In the genomic region with DNA sequence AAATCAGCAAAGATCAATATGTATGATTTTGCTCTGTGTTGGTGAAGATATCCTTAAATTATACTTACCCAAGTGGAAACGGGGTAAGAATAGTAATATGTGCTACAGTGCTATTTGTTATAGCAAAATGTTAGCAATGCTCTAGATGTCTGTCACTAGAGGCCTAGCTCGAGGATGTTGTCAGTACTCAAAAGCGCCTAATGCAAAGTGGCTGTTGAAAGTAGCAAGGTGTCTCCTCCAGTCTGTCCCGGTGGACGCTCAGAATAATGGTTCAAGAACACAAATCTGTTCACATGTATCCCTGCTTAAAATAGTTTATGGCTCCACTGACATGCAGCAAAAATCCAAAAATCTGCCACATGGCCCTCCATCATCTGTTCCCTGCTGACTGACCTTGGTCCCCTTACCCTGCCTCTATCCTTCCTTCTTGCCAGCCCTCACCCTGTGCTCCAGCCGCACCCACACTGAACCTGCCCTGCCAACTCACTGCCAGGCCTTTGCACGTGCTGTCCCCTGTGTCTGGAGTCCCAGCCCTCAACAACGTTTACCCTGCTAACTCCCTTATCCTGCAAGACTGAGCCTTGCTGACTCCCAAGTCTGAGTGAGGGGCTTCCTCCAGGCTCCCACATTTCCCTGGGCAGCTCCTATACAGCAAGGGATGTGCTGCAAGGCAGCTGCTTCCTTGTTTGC, we compare ENCODE assay signal across 18 cellular contexts. TPM values are rescaled to one million over a fixed set of nuclear protein-coding genes. Genes with fewer than 3 reads are reported as not detected.
DNase-seq lines count a peak whose midpoint lies in the region; ATAC-seq and TF ChIP-seq lines count a peak whose summit lies in the region.
"Had no signal": no experiment of that assay in that cellular context is flagged by ENCODE, and none has a peak within 500 bp of the region (broad histone marks: within the 10 kb centered on the region; RNA-seq: fewer than 3 reads in every experiment).

No MANE protein-coding gene starts in this region.

- no peaks in the 10 kb centered on the region for H3K9me2 ChIP-seq in OCI-LY7 (ENCODE audit: insufficient read depth, low read length)

- H3K9me3 ChIP-seq in lower lobe of right lung (no peaks in the 10 kb centered on the region), sigmoid colon (no peaks in the 10 kb centered on the region), OCI-LY7 (ENCODE audit: low read length) (no peaks in the 10 kb centered on the region)

- CTCF ChIA-PET in OCI-LY7 (lab: Charles Lee; ENCODE audit: unreplicated experiment) = no interaction called here

- TF ChIP-seq EP300 in sigmoid colon (IDR thresholded peaks at IDR 0.05) = no peak

- TF ChIP-seq POLR2A in sigmoid colon (IDR thresholded peaks at IDR 0.05) = no peak

- peaks cover 0 to 3% (median 0%) of the 10 kb centered on the region in 5 experiments for H3K9me3 Mint-ChIP-seq in brain
- no peaks in the 10 kb centered on the region for H3K9me3 Mint-ChIP-seq in natural killer cell treated with Interleukin-12 subunit alpha and Interleukin-12 subunit beta and Interleukin-15 and Interleukin-18, amount 100 ng/mL, for 72 hours

- H3K4me3 ChIP-seq in H7 (ENCODE audit: insufficient read depth, low read depth, low read length) (no peak overlapping the region), lower lobe of right lung (no peak overlapping the region), sigmoid colon (no peak overlapping the region), OCI-LY7 (ENCODE audit: low read depth, low read length, poor library complexity, severe bottlenecking) (no peak overlapping the region)

- H3K79me2 ChIP-seq in OCI-LY7 (ENCODE audit: insufficient read depth, low read depth, low read length) = no peaks in the 10 kb centered on the region

- no peak for ATAC-seq in lower lobe of right lung
- ATAC-seq in natural killer cell treated with Interleukin-12 subunit alpha and Interleukin-12 subunit beta and Interleukin-15 and Interleukin-18, amount 100 ng/mL, for 72 hours = no peak
- ATAC-seq in GM19324 (IDR thresholded peaks at IDR 0.05; ENCODE audit: low FRiP score, unreplicated experiment) = no peak
- ATAC-seq: HepG2, Panc1 had no signal

- POLR2A ChIA-PET in OCI-LY7 (lab: Charles Lee) = interaction anchor here (1.2 kb wide), 1 partner anchor 10 kb away, joined by 4 read pairs; a partner anchor contains a TSS

- H2AFZ ChIP-seq in OCI-LY7 (ENCODE audit: low read length) = no peak overlapping the region

- peaks cover 3% of the 10 kb centered on the region for H3K27me3 Mint-ChIP-seq in brain
- H3K27me3 Mint-ChIP-seq in natural killer cell treated with Interleukin-12 subunit alpha and Interleukin-12 subunit beta and Interleukin-15 and Interleukin-18, amount 100 ng/mL, for 72 hours = peaks cover 0 to 2% of the 10 kb centered on the region in 2 donors

- intact Hi-C loops in lower lobe of right lung (cut with DNase I) = no loop called here
- intact Hi-C loops in sigmoid colon (cut with DNase I) = no loop called here
- intact Hi-C loops in OCI-LY7 (cut with micrococcal nuclease; ENCODE audit: unreplicated experiment) = no loop called here

- TF ChIP-seq CTCF in brain (conservative IDR thresholded peaks at IDR 0.05) (no peak), lower lobe of right lung (IDR thresholded peaks at IDR 0.05) (no peak), sigmoid colon (IDR thresholded peaks at IDR 0.05) (no peak), OCI-LY7 (conservative IDR thresholded peaks at IDR 0.05; ENCODE audit: low read length) (no peak)

- no TSS peak for BruUV-seq in OCI-LY7 (replicated peaks; lab: Mats Ljungman, UMichigan)

- peak; percentile 13 for DNase-seq in H7
- no peak for DNase-seq in lower lobe of right lung
- DNase-seq in sigmoid colon = peak; percentile 35
- no peak for DNase-seq in natural killer cell treated with Interleukin-12 subunit alpha and Interleukin-12 subunit beta and Interleukin-15 and Interleukin-18, amount 100 ng/mL, for 72 hours (ENCODE audit: low spot score)
- DNase-seq in OCI-LY7 (ENCODE audit: low spot score) = no peak
- DNase-seq in activated CD4-positive, alpha-beta T cell treated with anti-CD3 and anti-CD28 coated beads, Interleukin-2, amount 50 U/mL, for 1 hour = no peak
- DNase-seq: COR-L47, DMS153, NCI-H1092, NCI-H2081 treated with DMSO at 0.1 percent for 48 hours, NCI-H510A treated with DMSO at 0.1 percent for 48 hours had no signal

- no peaks in the 10 kb centered on the region for H4K20me1 ChIP-seq in OCI-LY7 (ENCODE audit: insufficient read depth, low read length)

- WGBS in sigmoid colon, 2 donors = 60 to 76% methylated on average over 8 of the region's 8 CpGs

- H3K4me1 ChIP-seq in lower lobe of right lung (peaks cover 38% of the 10 kb centered on the region), sigmoid colon (peaks cover 0 to 37% (median 26%) of the 10 kb centered on the region in 4 donors), OCI-LY7 (ENCODE audit: insufficient read depth, low read length, poor library complexity, severe bottlenecking) (peaks cover 13% of the 10 kb centered on the region)

- H3K4me2 ChIP-seq in OCI-LY7 (ENCODE audit: low read length) = no peak overlapping the region
- H3K4me2 ChIP-seq: KMS-11 had no signal

- H3K36me3 ChIP-seq in H7 (replicated peaks; ENCODE audit: control insufficient read depth, insufficient read depth, low read length) = no peaks in the 10 kb centered on the region
- no peaks in the 10 kb centered on the region for H3K36me3 ChIP-seq in lower lobe of right lung
- no peaks in the 10 kb centered on the region for H3K36me3 ChIP-seq in sigmoid colon
- H3K36me3 ChIP-seq in OCI-LY7 (ENCODE audit: insufficient read depth, low read length) = no peaks in the 10 kb centered on the region

- peak overlapping the region; percentile 25 for H3K27ac ChIP-seq in lower lobe of right lung
- peak overlapping the region; percentile 24 to 46 (median 33) for H3K27ac ChIP-seq in sigmoid colon
- H3K27ac ChIP-seq in OCI-LY7 (ENCODE audit: low read depth, low read length, poor library complexity, severe bottlenecking) = no peak overlapping the region
- H3K27ac ChIP-seq: KMS-11 had no signal

- H3K36me3 Mint-ChIP-seq in brain = peaks cover 5% of the 10 kb centered on the region
- no peaks in the 10 kb centered on the region for H3K36me3 Mint-ChIP-seq in natural killer cell treated with Interleukin-12 subunit alpha and Interleukin-12 subunit beta and Interleukin-15 and Interleukin-18, amount 100 ng/mL, for 72 hours

- H3K27ac Mint-ChIP-seq in brain = peak overlapping the region; percentile 43 to 80 (median 73)
- H3K27ac Mint-ChIP-seq in natural killer cell treated with Interleukin-12 subunit alpha and Interleukin-12 subunit beta and Interleukin-15 and Interleukin-18, amount 100 ng/mL, for 72 hours = no peak overlapping the region

- H3K4me1 Mint-ChIP-seq in brain = peaks cover 27% of the 10 kb centered on the region
- peaks cover 3 to 6% of the 10 kb centered on the region in 2 donors for H3K4me1 Mint-ChIP-seq in natural killer cell treated with Interleukin-12 subunit alpha and Interleukin-12 subunit beta and Interleukin-15 and Interleukin-18, amount 100 ng/mL, for 72 hours (ENCODE audit: low read depth in 2 of 2)

- no peak overlapping the region for H3K4me3 Mint-ChIP-seq in brain
- no peak overlapping the region for H3K4me3 Mint-ChIP-seq in natural killer cell treated with Interleukin-12 subunit alpha and Interleukin-12 subunit beta and Interleukin-15 and Interleukin-18, amount 100 ng/mL, for 72 hours
- H3K4me3 Mint-ChIP-seq: CD14-positive monocyte had no signal

- H3K27me3 ChIP-seq in H7 (ENCODE audit: control insufficient read depth, insufficient read depth, low read length) (no peaks in the 10 kb centered on the region), lower lobe of right lung (ENCODE audit: low read depth) (no peaks in the 10 kb centered on the region), sigmoid colon (no peaks in the 10 kb centered on the region)

RNA-seq across cellular contexts. Expression of a gene that starts 9.6 kb away (rescaled TPM):
- 2.3 and 3.0 TPM in 2 replicates for total RNA-seq in H7 (2014; rRNA removed; shearing (Covaris generic))
- polyA plus RNA-seq in brain (ENCODE audit: insufficient read depth, low read depth, low replicate concordance) (14.3 TPM), sigmoid colon (1 to 10 TPM in 1 of 3 donors, under 1 TPM in 2; 0.60 to 7.2 (median 0.92) TPM)
- total RNA-seq in lower lobe of right lung (1.8 TPM), sigmoid colon (1 to 10 TPM; 3.8 to 8.6 (median 7.8) TPM), OCI-LY7 (2022) (0.17 TPM in 1 of 2 replicates, not detected in the other)
- 1 to 10 TPM in 1 of 2 donors, under 1 TPM in 1; 0.14 to 1.1 TPM for total RNA-seq in natural killer cell treated with Interleukin-12 subunit alpha and Interleukin-12 subunit beta and Interleukin-15 and Interleukin-18, amount 100 ng/mL, for 72 hours
- 0.47 and 0.80 TPM in 2 replicates for total RNA-seq in OCI-LY7 (2014; rRNA removed; shearing (Covaris generic))
- total RNA-seq: HepG2 had no signal
- polyA plus RNA-seq: CD14-positive monocyte had no signal

RNA-seq across cellular contexts. Expression of a gene that starts 14.5 kb away (rescaled TPM):
- 22.2 and 24.8 TPM in 2 replicates for total RNA-seq in H7 (2014; rRNA removed; shearing (Covaris generic))
- 30.0 TPM for polyA plus RNA-seq in brain (ENCODE audit: insufficient read depth, low read depth, low replicate concordance)
- 179 TPM for total RNA-seq in lower lobe of right lung
- total RNA-seq in sigmoid colon = 100 to 1,000 TPM; 189 to 324 (median 195) TPM
- 10 to 100 TPM in 2 of 3 donors, 1 to 10 TPM in 1; 9.9 to 52.2 (median 42.0) TPM for polyA plus RNA-seq in sigmoid colon
- total RNA-seq in natural killer cell treated with Interleukin-12 subunit alpha and Interleukin-12 subunit beta and Interleukin-15 and Interleukin-18, amount 100 ng/mL, for 72 hours = not detected
- not detected in 2 replicates for total RNA-seq in OCI-LY7 (2014; rRNA removed; shearing (Covaris generic))
- 0.31 and 0.65 TPM in 2 replicates for total RNA-seq in OCI-LY7 (2022)
- total RNA-seq: HepG2, M059J had no signal

RNA-seq across cellular contexts. Expression of a gene that starts 23.2 kb away (rescaled TPM):
- 26.1 and 30.4 TPM in 2 replicates for total RNA-seq in H7 (2014; rRNA removed; shearing (Covaris generic))
- polyA plus RNA-seq in brain (ENCODE audit: insufficient read depth, low read depth, low replicate concordance) = 38.3 TPM
- total RNA-seq in lower lobe of right lung = 22.2 TPM
- total RNA-seq in sigmoid colon = 10 to 100 TPM; 22.4 to 45.7 (median 29.5) TPM
- polyA plus RNA-seq in sigmoid colon = 10 to 100 TPM; 18.3 to 35.9 (median 22.8) TPM
- 10 to 100 TPM; 28.7 to 29.8 TPM for total RNA-seq in natural killer cell treated with Interleukin-12 subunit alpha and Interleukin-12 subunit beta and Interleukin-15 and Interleukin-18, amount 100 ng/mL, for 72 hours
- total RNA-seq in OCI-LY7 (2014; rRNA removed; shearing (Covaris generic)) = 8.1 and 8.2 TPM in 2 replicates
- total RNA-seq in OCI-LY7 (2022) = 16.5 and 19.3 TPM in 2 replicates

RNA-seq across cellular contexts. Expression of a gene that starts 38.9 kb away (rescaled TPM):
- 61.5 and 63.5 TPM in 2 replicates for total RNA-seq in H7 (2014; rRNA removed; shearing (Covaris generic))
- 46.8 TPM for polyA plus RNA-seq in brain (ENCODE audit: insufficient read depth, low read depth, low replicate concordance)
- total RNA-seq in lower lobe of right lung = 11.3 TPM
- 10 to 100 TPM; 15.2 to 22.4 (median 16.0) TPM for total RNA-seq in sigmoid colon
- 10 to 100 TPM in 1 of 3 donors, 1 to 10 TPM in 2; 6.6 to 12.1 (median 6.9) TPM for polyA plus RNA-seq in sigmoid colon
- total RNA-seq in natural killer cell treated with Interleukin-12 subunit alpha and Interleukin-12 subunit beta and Interleukin-15 and Interleukin-18, amount 100 ng/mL, for 72 hours = 1 to 10 TPM; 2.2 to 4.9 TPM
- 35.8 and 38.1 TPM in 2 replicates for total RNA-seq in OCI-LY7 (2014; rRNA removed; shearing (Covaris generic))
- total RNA-seq in OCI-LY7 (2022) = 21.1 and 24.1 TPM in 2 replicates
- polyA plus RNA-seq: CD14-positive monocyte had no signal

Comparison
In these comparisons a context has a peak if more than half of its experiments do, and no peak if none do; other contexts are left out.
1. DNase-seq: peak in H7 (single experiment) and sigmoid colon (single experiment); none in lower lobe of right lung (single experiment), natural killer cell treated with Interleukin-12 subunit alpha and Interleukin-12 subunit beta and Interleukin-15 and Interleukin-18, amount 100 ng/mL, for 72 hours (single experiment), OCI-LY7 (single experiment) and activated CD4-positive, alpha-beta T cell treated with anti-CD3 and anti-CD28 coated beads, Interleukin-2, amount 50 U/mL, for 1 hour (single experiment).
2. H3K27ac Mint-ChIP-seq: peak in brain (5 of 5); none in natural killer cell treated with Interleukin-12 subunit alpha and Interleukin-12 subunit beta and Interleukin-15 and Interleukin-18, amount 100 ng/mL, for 72 hours (0 of 2).
3. RNA of a gene that starts 14.5 kb away (total RNA-seq): 189 to 324 TPM in sigmoid colon, 179 TPM in lower lobe of right lung (single experiment) and 22.2 to 24.8 TPM in H7; 0.31 to 0.65 TPM in OCI-LY7 and not detected in natural killer cell treated with Interleukin-12 subunit alpha and Interleukin-12 subunit beta and Interleukin-15 and Interleukin-18, amount 100 ng/mL, for 72 hours; every median in the first group is over 10 times any median in the second.